ENCODE assay signal across 11 cellular contexts in genomic region chrX:69128573-69128972, GRCh38. TPM values are rescaled to one million over a fixed set of nuclear protein-coding genes. Genes with fewer than 3 reads are reported as not detected.
DNase-seq lines count a peak whose midpoint lies in the region; ATAC-seq and TF ChIP-seq lines count a peak whose summit lies in the region.
"Had no signal": no experiment of that assay in that cellular context is flagged by ENCODE, and none has a peak within 500 bp of the region (broad histone marks: within the 10 kb centered on the region; RNA-seq: fewer than 3 reads in every experiment).

No MANE protein-coding gene starts in this region.

- H3K4me3 ChIP-seq in upper lobe of right lung = no peak overlapping the region

- intact Hi-C loops in upper lobe of right lung (cut with DNase I) = no loop called here

- ATAC-seq in upper lobe of right lung = peak; percentile 65
- ATAC-seq: activated T-helper 17 cell treated with anti-CD3 and anti-CD28 coated beads, Interleukin-2, amount 50 U/mL, for 72 hours had no signal

- peak in 2 of 3 experiments; percentile 12 to 25 for DNase-seq in NCI-H1417 (lab: John Stamatoyannopoulos, UW)
- no peak for DNase-seq in NCI-H1417 treated with DMSO at 0.1 percent for 48 hours (lab: John Stamatoyannopoulos, UW)
- peak; percentile 71 for DNase-seq in ecto neural progenitor cell (ENCODE audit: low spot score)
- peak; percentile 66 for DNase-seq in left kidney (ENCODE audit: low read depth, low spot score)
- peak; percentile 65 for DNase-seq in upper lobe of right lung
- no peak for DNase-seq in central memory CD4-positive, alpha-beta T cell
- no peak for DNase-seq in NAMALWA (ENCODE audit: low spot score)
- no peak for DNase-seq in middle frontal gyrus (ENCODE audit: extremely low spot score, low spot score)
- DNase-seq: effector CD4-positive, alpha-beta T cell; WERI-Rb-1 had no signal

- no peaks in the 10 kb centered on the region for H3K4me1 ChIP-seq in upper lobe of right lung

- TF ChIP-seq CTCF in upper lobe of right lung (IDR thresholded peaks at IDR 0.05) = no peak

- H3K36me3 ChIP-seq in upper lobe of right lung = no peaks in the 10 kb centered on the region
- H3K36me3 ChIP-seq: WERI-Rb-1 had no signal

- no peak overlapping the region for H3K27ac ChIP-seq in upper lobe of right lung
- H3K27ac ChIP-seq: WERI-Rb-1 had no signal

- no peaks in the 10 kb centered on the region for H3K27me3 ChIP-seq in upper lobe of right lung

- no peaks in the 10 kb centered on the region for H3K9me3 ChIP-seq in upper lobe of right lung

RNA-seq across cellular contexts. Expression of gene PJA1, which starts 36.7 kb away (rescaled TPM):
- total RNA-seq in upper lobe of right lung = 23.6 TPM

Comparison
In these comparisons a context has a peak if more than half of its experiments do, and no peak if none do; other contexts are left out.
1. DNase-seq: peak in NCI-H1417 (2 of 3), ecto neural progenitor cell (single experiment), left kidney (single experiment) and upper lobe of right lung (single experiment); none in NCI-H1417 treated with DMSO at 0.1 percent for 48 hours (single experiment), central memory CD4-positive, alpha-beta T cell (single experiment), NAMALWA (single experiment) and middle frontal gyrus (single experiment).